12 cellular contexts compared by ENCODE assay signal in the genomic region with DNA sequence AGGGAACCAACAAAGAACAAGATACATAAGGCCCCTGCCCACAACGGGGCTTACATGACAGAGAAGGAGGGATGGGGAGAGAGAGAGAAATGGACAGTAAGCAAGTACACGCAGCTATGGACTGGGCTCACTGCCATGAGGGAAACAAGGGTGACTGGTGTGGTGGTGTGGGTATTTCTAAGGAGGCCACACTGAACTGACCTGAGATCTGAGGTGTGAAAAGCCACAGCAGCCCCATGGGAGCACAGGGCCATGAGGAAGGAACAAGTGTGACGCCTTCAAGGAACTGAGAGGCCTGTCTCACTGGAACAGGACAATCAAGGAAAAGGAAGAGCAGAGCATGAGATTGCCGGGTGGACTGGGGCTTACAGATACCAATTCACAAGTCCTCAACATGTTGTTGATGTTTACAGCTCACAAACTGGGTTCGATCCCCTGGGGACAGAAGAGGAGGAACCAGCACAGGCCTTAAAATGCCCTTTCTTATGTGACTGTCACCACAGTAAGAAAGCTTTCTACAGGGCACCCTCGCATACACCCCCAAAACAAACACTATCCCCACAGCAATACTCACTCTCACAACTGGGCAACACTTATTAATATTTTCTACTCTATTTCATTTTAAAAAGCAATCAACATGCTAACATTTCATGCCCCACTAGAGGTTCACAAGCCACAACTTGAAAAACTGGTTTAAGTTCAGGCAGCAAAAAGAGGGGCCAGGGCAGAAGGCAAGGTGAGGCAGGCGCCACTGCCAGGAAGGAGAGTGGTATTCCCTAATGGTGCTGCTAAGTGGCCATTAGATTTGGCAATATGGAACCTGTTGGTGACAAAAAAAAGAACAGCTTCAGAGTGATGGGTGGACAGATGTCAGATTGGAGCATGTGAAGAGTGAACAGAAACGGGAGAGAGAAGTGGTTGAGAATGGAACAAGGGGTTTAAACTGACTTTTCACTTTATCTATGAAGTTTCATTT. TPM values are rescaled to one million over a fixed set of nuclear protein-coding genes. Genes with fewer than 3 reads are reported as not detected.
DNase-seq lines count a peak whose midpoint lies in the region; ATAC-seq and TF ChIP-seq lines count a peak whose summit lies in the region.
"Had no signal": no experiment of that assay in that cellular context is flagged by ENCODE, and none has a peak within 500 bp of the region (broad histone marks: within the 10 kb centered on the region; RNA-seq: fewer than 3 reads in every experiment).

No MANE protein-coding gene starts in this region.

- H3K9me3 Mint-ChIP-seq in naive thymus-derived CD8-positive, alpha-beta T cell = no peaks in the 10 kb centered on the region
- H3K9me3 Mint-ChIP-seq: activated CD4-positive, alpha-beta memory T cell treated with anti-CD3 and anti-CD28 coated beads, Interleukin-2, amount 10 ng/mL, durations not matched to agents 7 days and 5 days; activated naive CD4-positive, alpha-beta T cell treated with anti-CD3 and anti-CD28 coated beads, Interleukin-2, amount 10 ng/mL, durations not matched to agents 7 days and 5 days had no signal

- ATAC-seq in HG02678 (IDR thresholded peaks at IDR 0.05; ENCODE audit: unreplicated experiment) (peak; percentile 52), GM21528 (IDR thresholded peaks at IDR 0.05; ENCODE audit: low FRiP score, unreplicated experiment) (no peak), GM19324 (IDR thresholded peaks at IDR 0.05; ENCODE audit: low FRiP score, unreplicated experiment) (no peak)
- ATAC-seq in naive thymus-derived CD8-positive, alpha-beta T cell = no peak

- peak; percentile 37 for DNase-seq in GM13976 (ENCODE audit: low spot score)
- DNase-seq in pons (ENCODE audit: low spot score) = peak; percentile 31
- DNase-seq in naive thymus-derived CD8-positive, alpha-beta T cell = no peak
- DNase-seq in NCI-H2227 treated with DMSO at 0.1 percent for 48 hours (lab: John Stamatoyannopoulos, UW) = no peak
- DNase-seq: activated CD4-positive, alpha-beta memory T cell treated with anti-CD3 and anti-CD28 coated beads, Interleukin-2, amount 10 ng/mL, durations not matched to agents 7 days and 5 days; activated naive CD4-positive, alpha-beta T cell treated with anti-CD3 and anti-CD28 coated beads, Interleukin-2, amount 10 ng/mL, durations not matched to agents 7 days and 5 days; colonic mucosa; NCI-H1436 treated with DMSO at 0.1 percent for 48 hours had no signal

- in situ Hi-C loops in GM13976 (cut with MboI; ENCODE audit: low sequenced_read_pairs, unreplicated experiment) = no loop called here

- no peak for TF ChIP-seq CTCF in GM13976 (IDR thresholded peaks at IDR 0.05; ENCODE audit: borderline replicate concordance, control extremely low read depth, extremely low read depth, insufficient read depth, missing control alignments)

- H3K4me3 Mint-ChIP-seq in naive thymus-derived CD8-positive, alpha-beta T cell = peak overlapping the region in 1 of 10 donors; percentile 2
- H3K4me3 Mint-ChIP-seq: activated CD4-positive, alpha-beta memory T cell treated with anti-CD3 and anti-CD28 coated beads, Interleukin-2, amount 10 ng/mL, durations not matched to agents 7 days and 5 days; activated naive CD4-positive, alpha-beta T cell treated with anti-CD3 and anti-CD28 coated beads, Interleukin-2, amount 10 ng/mL, durations not matched to agents 7 days and 5 days had no signal

- peaks cover 0 to 27% (median 2%) of the 10 kb centered on the region in 3 donors for H3K36me3 Mint-ChIP-seq in naive thymus-derived CD8-positive, alpha-beta T cell
- H3K36me3 Mint-ChIP-seq: activated naive CD4-positive, alpha-beta T cell treated with anti-CD3 and anti-CD28 coated beads, Interleukin-2, amount 10 ng/mL, durations not matched to agents 7 days and 5 days had no signal

- POLR2A ChIA-PET in naive thymus-derived CD8-positive, alpha-beta T cell (lab: Charles Lee) = no interaction called here

- peak overlapping the region in 1 of 10 donors; percentile 29 for H3K27ac Mint-ChIP-seq in naive thymus-derived CD8-positive, alpha-beta T cell
- H3K27ac Mint-ChIP-seq: activated CD4-positive, alpha-beta memory T cell treated with anti-CD3 and anti-CD28 coated beads, Interleukin-2, amount 10 ng/mL, durations not matched to agents 7 days and 5 days; activated naive CD4-positive, alpha-beta T cell treated with anti-CD3 and anti-CD28 coated beads, Interleukin-2, amount 10 ng/mL, durations not matched to agents 7 days and 5 days had no signal

- H3K27ac ChIP-seq in angular gyrus (ENCODE audit: low read depth, low read length) = peak overlapping the region; percentile 29
- H3K27ac ChIP-seq: colonic mucosa had no signal

- H3K4me1 Mint-ChIP-seq in naive thymus-derived CD8-positive, alpha-beta T cell = peaks cover 0 to 2% (median 0%) of the 10 kb centered on the region in 4 donors
- H3K4me1 Mint-ChIP-seq: activated CD4-positive, alpha-beta memory T cell treated with anti-CD3 and anti-CD28 coated beads, Interleukin-2, amount 10 ng/mL, durations not matched to agents 7 days and 5 days; activated naive CD4-positive, alpha-beta T cell treated with anti-CD3 and anti-CD28 coated beads, Interleukin-2, amount 10 ng/mL, durations not matched to agents 7 days and 5 days had no signal

- H3K27me3 Mint-ChIP-seq in naive thymus-derived CD8-positive, alpha-beta T cell = no peaks in the 10 kb centered on the region
- H3K27me3 Mint-ChIP-seq: activated CD4-positive, alpha-beta memory T cell treated with anti-CD3 and anti-CD28 coated beads, Interleukin-2, amount 10 ng/mL, durations not matched to agents 7 days and 5 days; activated naive CD4-positive, alpha-beta T cell treated with anti-CD3 and anti-CD28 coated beads, Interleukin-2, amount 10 ng/mL, durations not matched to agents 7 days and 5 days had no signal

RNA-seq across cellular contexts. Expression of a gene that starts 39.1 kb away (rescaled TPM):
- total RNA-seq in naive thymus-derived CD8-positive, alpha-beta T cell = 100 to 1,000 TPM; 149 to 164 TPM
- 10 to 100 TPM; 19.9 to 24.2 (median 20.9) TPM for polyA plus RNA-seq in naive thymus-derived CD8-positive, alpha-beta T cell

RNA-seq across cellular contexts. Expression of a gene that starts 43.3 kb away (rescaled TPM):
- 10 to 100 TPM; 12.6 to 14.3 TPM for total RNA-seq in naive thymus-derived CD8-positive, alpha-beta T cell
- 1 to 10 TPM; 3.7 to 9.1 (median 6.0) TPM for polyA plus RNA-seq in naive thymus-derived CD8-positive, alpha-beta T cell

RNA-seq across cellular contexts. Expression of a gene that starts 47.4 kb away (rescaled TPM):
- 10 to 100 TPM; 81.5 to 92.9 TPM for total RNA-seq in naive thymus-derived CD8-positive, alpha-beta T cell
- 100 to 1,000 TPM; 184 to 203 (median 198) TPM for polyA plus RNA-seq in naive thymus-derived CD8-positive, alpha-beta T cell

Comparison
In these comparisons a context has a peak if more than half of its experiments do, and no peak if none do; other contexts are left out.
1. DNase-seq: peak in GM13976 (single experiment) and pons (single experiment); none in naive thymus-derived CD8-positive, alpha-beta T cell (0 of 10) and NCI-H2227 treated with DMSO at 0.1 percent for 48 hours (single experiment).